ENCODE assay signal across 1 cellular context in genomic region chr6:12348530-12349511, GRCh38.
TF ChIP-seq lines count a peak whose summit lies in the region.

No MANE protein-coding gene starts in this region.

TF ChIP-seq in HepG2, 621 proteins besides CTCF, POLR2A, EP300 and RAD21 (continued from another document and continues in another):
- no peak for TF ChIP-seq ZNF33B (CRISPR knock-in tag; IDR thresholded peaks at IDR 0.05)
- TF ChIP-seq, protein P1, sequence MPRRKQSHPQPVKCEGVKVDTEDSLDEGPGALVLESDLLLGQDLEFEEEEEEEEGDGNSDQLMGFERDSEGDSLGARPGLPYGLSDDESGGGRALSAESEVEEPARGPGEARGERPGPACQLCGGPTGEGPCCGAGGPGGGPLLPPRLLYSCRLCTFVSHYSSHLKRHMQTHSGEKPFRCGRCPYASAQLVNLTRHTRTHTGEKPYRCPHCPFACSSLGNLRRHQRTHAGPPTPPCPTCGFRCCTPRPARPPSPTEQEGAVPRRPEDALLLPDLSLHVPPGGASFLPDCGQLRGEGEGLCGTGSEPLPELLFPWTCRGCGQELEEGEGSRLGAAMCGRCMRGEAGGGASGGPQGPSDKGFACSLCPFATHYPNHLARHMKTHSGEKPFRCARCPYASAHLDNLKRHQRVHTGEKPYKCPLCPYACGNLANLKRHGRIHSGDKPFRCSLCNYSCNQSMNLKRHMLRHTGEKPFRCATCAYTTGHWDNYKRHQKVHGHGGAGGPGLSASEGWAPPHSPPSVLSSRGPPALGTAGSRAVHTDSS (CRISPR knock-in tag; conservative IDR thresholded peaks at IDR 0.05): no peak
- no peak for TF ChIP-seq ZMAT3 (CRISPR knock-in tag; conservative IDR thresholded peaks at IDR 0.05)
- TF ChIP-seq SATB2 (CRISPR knock-in tag; IDR thresholded peaks at IDR 0.05): no peak
- TF ChIP-seq RARG (CRISPR knock-in tag; IDR thresholded peaks at IDR 0.05; ENCODE audit: low read depth): no peak
- TF ChIP-seq FOXM1 (CRISPR knock-in tag; IDR thresholded peaks at IDR 0.05): no peak
- TF ChIP-seq, protein P2, sequence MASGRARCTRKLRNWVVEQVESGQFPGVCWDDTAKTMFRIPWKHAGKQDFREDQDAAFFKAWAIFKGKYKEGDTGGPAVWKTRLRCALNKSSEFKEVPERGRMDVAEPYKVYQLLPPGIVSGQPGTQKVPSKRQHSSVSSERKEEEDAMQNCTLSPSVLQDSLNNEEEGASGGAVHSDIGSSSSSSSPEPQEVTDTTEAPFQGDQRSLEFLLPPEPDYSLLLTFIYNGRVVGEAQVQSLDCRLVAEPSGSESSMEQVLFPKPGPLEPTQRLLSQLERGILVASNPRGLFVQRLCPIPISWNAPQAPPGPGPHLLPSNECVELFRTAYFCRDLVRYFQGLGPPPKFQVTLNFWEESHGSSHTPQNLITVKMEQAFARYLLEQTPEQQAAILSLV (CRISPR knock-in tag; IDR thresholded peaks at IDR 0.05; ENCODE audit: borderline replicate concordance): no peak
- TF ChIP-seq, protein P3, sequence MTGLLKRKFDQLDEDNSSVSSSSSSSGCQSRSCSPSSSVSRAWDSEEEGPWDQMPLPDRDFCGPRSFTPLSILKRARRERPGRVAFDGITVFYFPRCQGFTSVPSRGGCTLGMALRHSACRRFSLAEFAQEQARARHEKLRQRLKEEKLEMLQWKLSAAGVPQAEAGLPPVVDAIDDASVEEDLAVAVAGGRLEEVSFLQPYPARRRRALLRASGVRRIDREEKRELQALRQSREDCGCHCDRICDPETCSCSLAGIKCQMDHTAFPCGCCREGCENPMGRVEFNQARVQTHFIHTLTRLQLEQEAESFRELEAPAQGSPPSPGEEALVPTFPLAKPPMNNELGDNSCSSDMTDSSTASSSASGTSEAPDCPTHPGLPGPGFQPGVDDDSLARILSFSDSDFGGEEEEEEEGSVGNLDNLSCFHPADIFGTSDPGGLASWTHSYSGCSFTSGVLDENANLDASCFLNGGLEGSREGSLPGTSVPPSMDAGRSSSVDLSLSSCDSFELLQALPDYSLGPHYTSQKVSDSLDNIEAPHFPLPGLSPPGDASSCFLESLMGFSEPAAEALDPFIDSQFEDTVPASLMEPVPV (CRISPR knock-in tag; IDR thresholded peaks at IDR 0.05): no peak
- TF ChIP-seq KMT2A (CRISPR knock-in tag; IDR thresholded peaks at IDR 0.05): no peak
- peak; percentile 78 for TF ChIP-seq HNF1B (CRISPR knock-in tag; IDR thresholded peaks at IDR 0.05)
- no peak for TF ChIP-seq MYNN (CRISPR knock-in tag; IDR thresholded peaks at IDR 0.05; ENCODE audit: low read depth)
- no peak for TF ChIP-seq NFE2 (CRISPR knock-in tag; IDR thresholded peaks at IDR 0.05)
- TF ChIP-seq ZNF354B (CRISPR knock-in tag; IDR thresholded peaks at IDR 0.05): no peak
- peak; percentile 46; the same call in 1 of the 2 replicates for TF ChIP-seq CEBPG (CRISPR knock-in tag; IDR thresholded peaks at IDR 0.05)
- TF ChIP-seq PREB (CRISPR knock-in tag; IDR thresholded peaks at IDR 0.05): no peak
- TF ChIP-seq NFRKB (IDR thresholded peaks at IDR 0.05): no peak
- no peak for TF ChIP-seq PAX8 (CRISPR knock-in tag; IDR thresholded peaks at IDR 0.05; ENCODE audit: borderline replicate concordance)
- TF ChIP-seq TBX3 (IDR thresholded peaks at IDR 0.05; ENCODE audit: borderline replicate concordance): peak; percentile 84
- TF ChIP-seq DNMT3B (CRISPR knock-in tag; conservative IDR thresholded peaks at IDR 0.05): peak; percentile 60
- TF ChIP-seq, protein P4, sequence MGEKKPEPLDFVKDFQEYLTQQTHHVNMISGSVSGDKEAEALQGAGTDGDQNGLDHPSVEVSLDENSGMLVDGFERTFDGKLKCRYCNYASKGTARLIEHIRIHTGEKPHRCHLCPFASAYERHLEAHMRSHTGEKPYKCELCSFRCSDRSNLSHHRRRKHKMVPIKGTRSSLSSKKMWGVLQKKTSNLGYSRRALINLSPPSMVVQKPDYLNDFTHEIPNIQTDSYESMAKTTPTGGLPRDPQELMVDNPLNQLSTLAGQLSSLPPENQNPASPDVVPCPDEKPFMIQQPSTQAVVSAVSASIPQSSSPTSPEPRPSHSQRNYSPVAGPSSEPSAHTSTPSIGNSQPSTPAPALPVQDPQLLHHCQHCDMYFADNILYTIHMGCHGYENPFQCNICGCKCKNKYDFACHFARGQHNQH (CRISPR knock-in tag; IDR thresholded peaks at IDR 0.05): peak; percentile 40; the same call in 1 of the 2 replicates
- TF ChIP-seq ZNF441 (CRISPR knock-in tag; IDR thresholded peaks at IDR 0.05; ENCODE audit: borderline replicate concordance): peak; percentile 84
- peak; percentile 70; the same call in 1 of the 2 replicates for TF ChIP-seq SIX1 (CRISPR knock-in tag; IDR thresholded peaks at IDR 0.05; ENCODE audit: borderline replicate concordance)
- peak; percentile 96 for TF ChIP-seq GATA4 (IDR thresholded peaks at IDR 0.05; ENCODE audit: borderline replicate concordance, low read depth)
- no peak for TF ChIP-seq ASH2L (IDR thresholded peaks at IDR 0.05; ENCODE audit: insufficient read length, low read depth, low read length)
- TF ChIP-seq ARNT (IDR thresholded peaks at IDR 0.05): no peak
- TF ChIP-seq ZNF878 (CRISPR knock-in tag; IDR thresholded peaks at IDR 0.05): no peak; the same call in none of the 2 replicates
- no peak for TF ChIP-seq GZF1 (CRISPR knock-in tag; IDR thresholded peaks at IDR 0.05)
- TF ChIP-seq SNRNP70 (IDR thresholded peaks at IDR 0.05; ENCODE audit: low read depth, low read length): no peak
- no peak for TF ChIP-seq ZNF460 (CRISPR knock-in tag; IDR thresholded peaks at IDR 0.05; ENCODE audit: borderline replicate concordance)
- no peak for TF ChIP-seq ZNF10 (CRISPR knock-in tag; IDR thresholded peaks at IDR 0.05; ENCODE audit: borderline replicate concordance, low read depth)
- no peak for TF ChIP-seq LRRFIP1 (CRISPR knock-in tag; conservative IDR thresholded peaks at IDR 0.05)
- TF ChIP-seq ZFP36 (IDR thresholded peaks at IDR 0.05; ENCODE audit: borderline replicate concordance, low read depth, low read length, partially characterized antibody): no peak
- peak; percentile 29; the same call in 1 of the 2 replicates for TF ChIP-seq TCF7L2 (IDR thresholded peaks at IDR 0.05; ENCODE audit: low read depth, low read length)
- no peak for TF ChIP-seq ZKSCAN1 (IDR thresholded peaks at IDR 0.05; ENCODE audit: low read length)
- no peak for TF ChIP-seq ZNF343 (CRISPR knock-in tag; IDR thresholded peaks at IDR 0.05)
- TF ChIP-seq ZNF101 (CRISPR knock-in tag; IDR thresholded peaks at IDR 0.05; ENCODE audit: borderline replicate concordance, low read depth): no peak
- no peak for TF ChIP-seq ZHX1 (CRISPR knock-in tag; IDR thresholded peaks at IDR 0.05; ENCODE audit: low read depth)
- TF ChIP-seq ZFP90 (CRISPR knock-in tag; IDR thresholded peaks at IDR 0.05; ENCODE audit: borderline replicate concordance): no peak
- TF ChIP-seq TGIF2 (CRISPR knock-in tag; IDR thresholded peaks at IDR 0.05): no peak
- TF ChIP-seq HMG20B (CRISPR knock-in tag; conservative IDR thresholded peaks at IDR 0.05): peak; percentile 80
- TF ChIP-seq FOXA3 (CRISPR knock-in tag; IDR thresholded peaks at IDR 0.05): peak; percentile 96
- no peak for TF ChIP-seq BORCS8-MEF2B (CRISPR knock-in tag; IDR thresholded peaks at IDR 0.05)
- no peak for TF ChIP-seq NFYB (CRISPR knock-in tag; IDR thresholded peaks at IDR 0.05)
- TF ChIP-seq ZBTB34 (CRISPR knock-in tag; IDR thresholded peaks at IDR 0.05): no peak
- TF ChIP-seq ZNF569 (CRISPR knock-in tag; IDR thresholded peaks at IDR 0.05; ENCODE audit: borderline replicate concordance): no peak
- TF ChIP-seq ZNF12 (CRISPR knock-in tag; IDR thresholded peaks at IDR 0.05): peak; percentile 88
- peak; percentile 36; the same call in 1 of the 2 replicates for TF ChIP-seq ZBTB20 (CRISPR knock-in tag; IDR thresholded peaks at IDR 0.05; ENCODE audit: borderline replicate concordance, low read depth)
- TF ChIP-seq, protein P5, sequence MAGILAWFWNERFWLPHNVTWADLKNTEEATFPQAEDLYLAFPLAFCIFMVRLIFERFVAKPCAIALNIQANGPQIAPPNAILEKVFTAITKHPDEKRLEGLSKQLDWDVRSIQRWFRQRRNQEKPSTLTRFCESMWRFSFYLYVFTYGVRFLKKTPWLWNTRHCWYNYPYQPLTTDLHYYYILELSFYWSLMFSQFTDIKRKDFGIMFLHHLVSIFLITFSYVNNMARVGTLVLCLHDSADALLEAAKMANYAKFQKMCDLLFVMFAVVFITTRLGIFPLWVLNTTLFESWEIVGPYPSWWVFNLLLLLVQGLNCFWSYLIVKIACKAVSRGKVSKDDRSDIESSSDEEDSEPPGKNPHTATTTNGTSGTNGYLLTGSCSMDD (CRISPR knock-in tag; IDR thresholded peaks at IDR 0.05): no peak
- no peak for TF ChIP-seq SUZ12 (IDR thresholded peaks at IDR 0.05; ENCODE audit: low read depth, low read length)
- peak; percentile 56; the same call in 1 of the 2 replicates for TF ChIP-seq POGZ (CRISPR knock-in tag; IDR thresholded peaks at IDR 0.05)
- no peak for TF ChIP-seq ZNF841 (CRISPR knock-in tag; IDR thresholded peaks at IDR 0.05; ENCODE audit: borderline replicate concordance)
- TF ChIP-seq PAWR (CRISPR knock-in tag; IDR thresholded peaks at IDR 0.05; ENCODE audit: borderline replicate concordance): no peak
